ENCODE assay signal across 19 cellular contexts in the genomic region with DNA sequence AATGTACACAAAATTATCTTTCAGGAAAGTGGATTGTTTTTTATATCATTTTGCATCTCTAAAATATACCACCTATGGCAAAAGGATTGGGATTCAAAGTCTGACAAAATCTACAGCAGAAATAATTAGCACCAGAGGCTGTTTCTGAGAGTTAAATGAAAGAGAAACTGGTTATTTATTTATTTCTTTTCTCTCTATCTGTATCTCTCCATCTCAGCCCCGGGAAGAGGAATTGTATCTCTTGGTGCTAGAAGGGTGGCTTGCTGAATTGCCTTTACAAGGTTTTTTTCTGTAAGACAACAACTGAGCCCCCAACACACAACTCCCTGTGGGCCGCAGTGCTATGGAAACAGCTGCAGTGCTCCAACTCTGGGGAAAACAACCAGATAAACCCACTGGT.
"Had no signal": no experiment of that assay in that cellular context is flagged by ENCODE, and none has a peak within 500 bp of the region (broad histone marks: within the 10 kb centered on the region; RNA-seq: fewer than 3 reads in every experiment).

No MANE protein-coding gene starts in this region.

- H3K4me1 Mint-ChIP-seq: activated CD4-positive, alpha-beta T cell treated with anti-CD3 and anti-CD28 coated beads, Interleukin-2, amount 10 ng/mL, durations not matched to agents 7 days and 5 days; activated naive CD4-positive, alpha-beta T cell treated with anti-CD3 and anti-CD28 coated beads, Interleukin-2, amount 50 U/mL, for 24 hours had no signal

- H3K4me3 ChIP-seq: hepatocyte, lower lobe of right lung, sigmoid colon, spleen, transverse colon had no signal

- H3K4me1 ChIP-seq: parathyroid adenoma had no signal

- H3K9ac ChIP-seq: parathyroid adenoma had no signal

- H3K4me2 ChIP-seq: hepatocyte had no signal

- H3K79me2 ChIP-seq: parathyroid adenoma had no signal

- H3K27me3 ChIP-seq: hepatocyte, sigmoid colon had no signal

- DNase-seq: activated CD4-positive, alpha-beta T cell treated with anti-CD3 and anti-CD28 coated beads, Interleukin-2, amount 10 ng/mL, durations not matched to agents 7 days and 5 days; activated CD8-positive, alpha-beta memory T cell treated with anti-CD3 and anti-CD28 coated beads for 24 hours; activated CD8-positive, alpha-beta memory T cell treated with anti-CD3 and anti-CD28 coated beads, Interleukin-2, amount 50 U/mL, for 48 hours; activated effector memory CD4-positive, alpha-beta T cell treated with Interleukin-2 at 50 U/mL for 16 hours; activated T-cell treated with anti-CD3 and anti-CD28 coated beads, Interleukin-2, amount 50 U/mL, for 48 hours; dermis blood vessel endothelial cell; effector memory CD8-positive, alpha-beta T cell; foreskin fibroblast; left cardiac atrium; lower lobe of right lung; sigmoid colon; spleen; stimulated activated CD8-positive, alpha-beta memory T cell treated with anti-CD3 and anti-CD28 coated beads, Interleukin-4, amount 100 ng/mL, for 48 hours; stimulated activated naive CD4-positive, alpha-beta T cell; transverse colon had no signal

- H3K36me3 ChIP-seq: lower lobe of right lung, sigmoid colon, spleen, transverse colon had no signal

- H3K9me3 Mint-ChIP-seq: activated CD4-positive, alpha-beta T cell treated with anti-CD3 and anti-CD28 coated beads, Interleukin-2, amount 10 ng/mL, durations not matched to agents 7 days and 5 days; activated naive CD4-positive, alpha-beta T cell treated with anti-CD3 and anti-CD28 coated beads, Interleukin-2, amount 50 U/mL, for 24 hours; effector memory CD8-positive, alpha-beta T cell; natural killer cell treated with Interleukin-12 subunit alpha and Interleukin-12 subunit beta and Interleukin-15 and Interleukin-18, amount 100 ng/mL, for 72 hours had no signal

- H3K4me3 Mint-ChIP-seq: activated CD4-positive, alpha-beta T cell treated with anti-CD3 and anti-CD28 coated beads, Interleukin-2, amount 10 ng/mL, durations not matched to agents 7 days and 5 days; activated naive CD4-positive, alpha-beta T cell treated with anti-CD3 and anti-CD28 coated beads, Interleukin-2, amount 50 U/mL, for 24 hours; effector memory CD8-positive, alpha-beta T cell; natural killer cell treated with Interleukin-12 subunit alpha and Interleukin-12 subunit beta and Interleukin-15 and Interleukin-18, amount 100 ng/mL, for 72 hours had no signal

- H3K36me3 Mint-ChIP-seq: activated naive CD4-positive, alpha-beta T cell treated with anti-CD3 and anti-CD28 coated beads, Interleukin-2, amount 50 U/mL, for 24 hours; natural killer cell treated with Interleukin-12 subunit alpha and Interleukin-12 subunit beta and Interleukin-15 and Interleukin-18, amount 100 ng/mL, for 72 hours had no signal

- H3K27ac Mint-ChIP-seq: activated CD4-positive, alpha-beta T cell treated with anti-CD3 and anti-CD28 coated beads, Interleukin-2, amount 10 ng/mL, durations not matched to agents 7 days and 5 days; activated naive CD4-positive, alpha-beta T cell treated with anti-CD3 and anti-CD28 coated beads, Interleukin-2, amount 50 U/mL, for 24 hours; effector memory CD8-positive, alpha-beta T cell; natural killer cell treated with Interleukin-12 subunit alpha and Interleukin-12 subunit beta and Interleukin-15 and Interleukin-18, amount 100 ng/mL, for 72 hours had no signal

- H3K27me3 Mint-ChIP-seq: effector memory CD8-positive, alpha-beta T cell had no signal

- H3K9me3 ChIP-seq: lower lobe of right lung, sigmoid colon, spleen, transverse colon had no signal

- H3K27ac ChIP-seq: hepatocyte, lower lobe of right lung, parathyroid adenoma, spleen had no signal

- H2AFZ ChIP-seq: hepatocyte, parathyroid adenoma had no signal

- ATAC-seq: effector memory CD8-positive, alpha-beta T cell; left cardiac atrium; lower lobe of right lung; natural killer cell treated with Interleukin-12 subunit alpha and Interleukin-12 subunit beta and Interleukin-15 and Interleukin-18, amount 100 ng/mL, for 72 hours had no signal
